8 cellular contexts compared by ENCODE assay signal in the genomic region with DNA sequence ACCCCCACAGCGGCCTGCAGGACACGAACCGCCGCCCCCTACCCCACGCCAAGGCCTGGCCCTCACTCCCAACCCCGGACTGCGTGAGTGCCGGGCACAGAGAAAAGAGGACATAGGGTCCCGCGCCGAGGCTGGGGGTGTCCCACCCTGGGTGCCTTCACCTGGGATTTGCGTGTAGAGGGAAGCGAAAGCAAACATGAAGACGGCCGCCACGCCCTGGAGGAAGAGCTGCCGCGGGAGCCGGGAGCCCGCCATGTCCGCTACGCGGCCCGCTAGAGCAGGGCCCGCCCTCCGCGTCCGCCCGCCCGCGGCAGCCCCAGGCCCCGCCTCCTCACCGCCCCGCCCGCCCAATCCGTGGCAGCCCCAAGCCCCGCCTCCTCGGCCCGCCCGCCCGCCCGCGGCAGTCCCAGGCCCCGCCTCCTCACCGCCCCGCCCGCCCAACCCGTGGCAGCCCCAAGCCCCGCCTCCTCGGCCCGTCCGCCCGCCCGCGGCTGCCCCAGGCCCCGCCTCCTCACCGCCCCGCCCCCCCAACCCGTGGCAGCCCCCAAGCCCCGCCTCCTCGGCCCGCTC. TPM values are rescaled to one million over a fixed set of nuclear protein-coding genes. Genes with fewer than 3 reads are reported as not detected.
DNase-seq lines count a peak whose midpoint lies in the region; ATAC-seq and TF ChIP-seq lines count a peak whose summit lies in the region.

A gene with protein sequence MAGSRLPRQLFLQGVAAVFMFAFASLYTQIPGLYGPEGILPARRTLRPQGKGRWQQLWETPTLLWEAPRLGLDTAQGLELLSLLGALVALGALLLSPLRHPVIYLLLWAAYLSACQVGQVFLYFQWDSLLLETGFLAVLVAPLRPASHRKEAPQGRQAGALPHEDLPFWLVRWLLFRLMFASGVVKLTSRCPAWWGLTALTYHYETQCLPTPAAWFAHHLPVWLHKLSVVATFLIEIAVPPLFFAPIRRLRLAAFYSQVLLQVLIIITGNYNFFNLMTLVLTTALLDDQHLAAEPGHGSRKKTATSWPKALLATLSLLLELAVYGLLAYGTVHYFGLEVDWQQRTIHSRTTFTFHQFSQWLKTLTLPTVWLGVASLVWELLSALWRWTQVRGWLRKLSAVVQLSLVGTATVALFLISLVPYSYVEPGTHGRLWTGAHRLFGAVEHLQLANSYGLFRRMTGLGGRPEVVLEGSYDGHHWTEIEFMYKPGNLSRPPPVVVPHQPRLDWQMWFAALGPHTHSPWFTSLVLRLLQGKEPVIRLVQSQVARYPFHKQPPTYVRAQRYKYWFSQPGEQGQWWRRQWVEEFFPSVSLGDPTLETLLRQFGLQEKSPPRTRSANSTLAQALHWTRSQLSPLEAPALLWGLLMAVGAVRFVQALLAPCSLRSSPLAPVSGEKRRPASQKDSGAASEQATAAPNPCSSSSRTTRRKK (minus strand): TSS at position 282 of the 570 bp plus-strand sequence. CDS start 27 bp downstream, at position 255.

- H3K9me3 ChIP-seq in heart left ventricle (no peaks in the 10 kb centered on the region), prostate gland (no peaks in the 10 kb centered on the region), upper lobe of right lung (no peaks in the 10 kb centered on the region)

- H3K4me1 ChIP-seq in heart left ventricle = peaks cover 8 to 31% (median 23%) of the 10 kb centered on the region in 12 donors
- peaks cover 14% of the 10 kb centered on the region for H3K4me1 ChIP-seq in prostate gland (replicated peaks)
- peaks cover 21% of the 10 kb centered on the region for H3K4me1 ChIP-seq in upper lobe of right lung

- CTCF ChIA-PET in AG04449 (lab: Yijun Ruan, JAX) = interaction anchor here (0.7 to 1.0 kb wide), 5 partner anchors 10 to 113 kb away, joined by 4 to 7 read pairs (median 4); partner anchors contain the start of gene SCO2

- intact Hi-C loops in heart left ventricle (cut with DNase I) = loop anchor here in 4 of 10 donors (2.0 to 10.0 kb wide), 5 partner anchors 33 to 263 kb away; partner anchors contain the start of genes HDAC10 (in 2 of the 4), CHKB (in 1 of the 4), SBF1 (in 1 of the 4) and SYCE3 (in 1 of the 4)
- intact Hi-C loops in prostate gland (cut with DNase I) = no loop called here
- intact Hi-C loops in upper lobe of right lung (cut with DNase I) = loop anchor here (10.0 kb wide), 1 partner anchor 243 kb away; the partner anchor contains the start of gene MAPK12

- peaks cover 12 to 27% of the 10 kb centered on the region in 2 donors for H3K36me3 Mint-ChIP-seq in activated naive CD4-positive, alpha-beta T cell treated with anti-CD3 and anti-CD28 coated beads, Interleukin-2, amount 50 U/mL, for 72 hours

- TF ChIP-seq POLR2A in heart left ventricle (IDR thresholded peaks at IDR 0.05) (peak in 1 of 2 donors; percentile 65), prostate gland (IDR thresholded peaks at IDR 0.05) (peak; percentile 62)

- peak within 1 kb of the TSS; percentile 89 to 98 for H3K27ac Mint-ChIP-seq in activated naive CD4-positive, alpha-beta T cell treated with anti-CD3 and anti-CD28 coated beads, Interleukin-2, amount 50 U/mL, for 72 hours

- peak within 1 kb of the TSS; percentile 96 for H3K4me3 ChIP-seq in AG04449 (ENCODE audit: low read depth, low read length)
- peak within 1 kb of the TSS; percentile 80 to 100 (median 96) for H3K4me3 ChIP-seq in heart left ventricle
- peak within 1 kb of the TSS; percentile 85 to 96 for H3K4me3 ChIP-seq in prostate gland
- peak within 1 kb of the TSS; percentile 91 for H3K4me3 ChIP-seq in upper lobe of right lung

- peak within 1 kb of the TSS; percentile 86 to 98 (median 93) for H3K27ac ChIP-seq in heart left ventricle
- peak within 1 kb of the TSS; percentile 89 to 90 for H3K27ac ChIP-seq in prostate gland
- peak within 1 kb of the TSS; percentile 92 for H3K27ac ChIP-seq in upper lobe of right lung

- ATAC-seq in HG03442 (IDR thresholded peaks at IDR 0.05; ENCODE audit: unreplicated experiment) (peak; percentile 51), SK-N-SH treated with all-trans-retinoic acid at 6 μM for 48 hours (peak; percentile 89), heart left ventricle (peak; percentile 71 to 85 (median 84)), upper lobe of right lung (peak; percentile 85)
- peak; percentile 83 to 86 for ATAC-seq in activated naive CD4-positive, alpha-beta T cell treated with anti-CD3 and anti-CD28 coated beads, Interleukin-2, amount 50 U/mL, for 72 hours

- TF ChIP-seq CTCF in AG04449 (IDR thresholded peaks at IDR 0.05; ENCODE audit: insufficient read depth, low read length, missing control alignments) (no peak), heart left ventricle (IDR thresholded peaks at IDR 0.05) (peak in 2 of 12 donors; percentile 15 to 20), prostate gland (IDR thresholded peaks at IDR 0.05) (peak in 2 of 4 experiments; percentile 6 to 18), upper lobe of right lung (IDR thresholded peaks at IDR 0.05) (no peak)

- DNase-seq in AG04449 (ENCODE audit: low read depth, low spot score) (no peak), GM19240 (ENCODE audit: insufficient read length, low spot score) (peak; percentile 98), heart left ventricle (peak; percentile 91 to 95 (median 93)), prostate gland (ENCODE audit: low spot score) (peak; percentile 85), upper lobe of right lung (peak; percentile 97)
- DNase-seq in activated naive CD4-positive, alpha-beta T cell treated with anti-CD3 and anti-CD28 coated beads, Interleukin-2, amount 50 U/mL, for 72 hours (ENCODE audit: low spot score in 2 of 2) = peak; percentile 91 to 93

- 0 to 1% (median 1%) methylated on average over 11 to 61 of the region's 62 CpGs for WGBS in heart left ventricle, 4 donors
- 1% methylated on average over 25 of the region's 62 CpGs for WGBS in prostate gland

- peaks cover 0 to 45% (median 35%) of the 10 kb centered on the region in 9 donors for H3K36me3 ChIP-seq in heart left ventricle
- H3K36me3 ChIP-seq in prostate gland = peaks cover 0 to 14% of the 10 kb centered on the region in 2 donors
- H3K36me3 ChIP-seq in upper lobe of right lung = peaks cover 26% of the 10 kb centered on the region

- H3K27me3 ChIP-seq in heart left ventricle (no peaks in the 10 kb centered on the region), prostate gland (replicated peaks; ENCODE audit: insufficient read depth) (no peaks in the 10 kb centered on the region), upper lobe of right lung (no peaks in the 10 kb centered on the region)

- POLR2A ChIA-PET in AG04449 (lab: Yijun Ruan, JAX) = interaction anchor here (0.7 to 1.9 kb wide), 5 partner anchors 10 to 63 kb away, joined by 3 to 25 read pairs (median 4); partner anchors contain the start of gene SCO2

- no peaks in the 10 kb centered on the region for H3K9me3 Mint-ChIP-seq in activated naive CD4-positive, alpha-beta T cell treated with anti-CD3 and anti-CD28 coated beads, Interleukin-2, amount 50 U/mL, for 72 hours

TF ChIP-seq in SK-N-SH treated with all-trans-retinoic acid at 6 μM for 48 hours, 23 proteins besides CTCF, POLR2A, EP300 and RAD21:
- TF ChIP-seq PPARA (CRISPR knock-in tag; IDR thresholded peaks at IDR 0.05; ENCODE audit: borderline replicate concordance) (no peak), BACH2 (CRISPR knock-in tag; IDR thresholded peaks at IDR 0.05; ENCODE audit: borderline replicate concordance) (no peak)
- TF ChIP-seq, protein P1, sequence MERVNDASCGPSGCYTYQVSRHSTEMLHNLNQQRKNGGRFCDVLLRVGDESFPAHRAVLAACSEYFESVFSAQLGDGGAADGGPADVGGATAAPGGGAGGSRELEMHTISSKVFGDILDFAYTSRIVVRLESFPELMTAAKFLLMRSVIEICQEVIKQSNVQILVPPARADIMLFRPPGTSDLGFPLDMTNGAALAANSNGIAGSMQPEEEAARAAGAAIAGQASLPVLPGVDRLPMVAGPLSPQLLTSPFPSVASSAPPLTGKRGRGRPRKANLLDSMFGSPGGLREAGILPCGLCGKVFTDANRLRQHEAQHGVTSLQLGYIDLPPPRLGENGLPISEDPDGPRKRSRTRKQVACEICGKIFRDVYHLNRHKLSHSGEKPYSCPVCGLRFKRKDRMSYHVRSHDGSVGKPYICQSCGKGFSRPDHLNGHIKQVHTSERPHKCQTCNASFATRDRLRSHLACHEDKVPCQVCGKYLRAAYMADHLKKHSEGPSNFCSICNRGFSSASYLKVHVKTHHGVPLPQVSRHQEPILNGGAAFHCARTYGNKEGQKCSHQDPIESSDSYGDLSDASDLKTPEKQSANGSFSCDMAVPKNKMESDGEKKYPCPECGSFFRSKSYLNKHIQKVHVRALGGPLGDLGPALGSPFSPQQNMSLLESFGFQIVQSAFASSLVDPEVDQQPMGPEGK (CRISPR knock-in tag; IDR thresholded peaks at IDR 0.05; ENCODE audit: borderline replicate concordance) = no peak

RNA-seq across cellular contexts. Expression of the gene that starts here (rescaled TPM):
- 10 to 100 TPM; 54.2 to 76.7 TPM for total RNA-seq in activated naive CD4-positive, alpha-beta T cell treated with anti-CD3 and anti-CD28 coated beads, Interleukin-2, amount 50 U/mL, for 72 hours
- total RNA-seq in heart left ventricle (10 to 100 TPM; 20.9 to 46.5 (median 32.1) TPM), prostate gland (10 to 100 TPM; 76.6 to 94.3 TPM), upper lobe of right lung (65.8 TPM)
- polyA plus RNA-seq in heart left ventricle = 10 to 100 TPM; 22.6 to 34.8 TPM
